ENCODE assay signal across 1 cellular context in genomic region chr3:151817473-151817872, GRCh38.
TF ChIP-seq lines count a peak whose summit lies in the region.

No MANE protein-coding gene starts in this region.

TF ChIP-seq in GM23338, 12 proteins besides CTCF, POLR2A, EP300 and RAD21 (continued from another document):
- TF ChIP-seq ZNF462 (CRISPR knock-in tag; IDR thresholded peaks at IDR 0.05): no peak
- TF ChIP-seq ZNF331 (CRISPR knock-in tag; IDR thresholded peaks at IDR 0.05; ENCODE audit: low read depth): no peak
- TF ChIP-seq CREB1 (CRISPR knock-in tag; IDR thresholded peaks at IDR 0.05; ENCODE audit: low read depth): no peak
- no peak for TF ChIP-seq EZH2 (IDR thresholded peaks at IDR 0.05; ENCODE audit: low read depth, unreplicated experiment)
- no peak for TF ChIP-seq REST (IDR thresholded peaks at IDR 0.05; ENCODE audit: unreplicated experiment)
- no peak for TF ChIP-seq NANOG (IDR thresholded peaks at IDR 0.05; ENCODE audit: borderline replicate concordance)
- no peak for TF ChIP-seq POLR2AphosphoS5 (IDR thresholded peaks at IDR 0.05; ENCODE audit: low read depth)
